18 cellular contexts compared by ENCODE assay signal in the genomic region with DNA sequence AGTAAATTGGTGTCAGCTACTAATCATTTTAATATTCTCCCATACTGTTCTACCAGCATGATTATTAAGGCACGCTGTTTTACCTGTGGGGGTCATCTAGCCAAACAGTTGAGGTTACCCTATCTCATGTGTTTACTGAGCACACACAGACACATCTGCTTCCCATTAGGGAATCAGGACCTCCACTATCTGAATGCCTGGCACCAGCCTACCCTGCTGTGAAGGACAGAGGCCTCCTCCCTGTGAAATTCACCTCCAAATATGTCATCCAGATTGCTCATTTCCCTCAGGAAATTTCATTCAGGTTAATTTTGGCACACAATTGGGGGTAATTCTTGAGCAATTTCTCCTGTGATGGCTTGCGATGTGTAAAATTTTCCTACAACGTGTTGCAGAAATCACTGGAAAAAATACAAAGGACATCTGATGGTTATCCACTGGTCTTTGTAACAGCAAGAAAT.
DNase-seq lines count a peak whose midpoint lies in the region; ATAC-seq and TF ChIP-seq lines count a peak whose summit lies in the region.
"Had no signal": no experiment of that assay in that cellular context is flagged by ENCODE, and none has a peak within 500 bp of the region (broad histone marks: within the 10 kb centered on the region; RNA-seq: fewer than 3 reads in every experiment).

No MANE protein-coding gene starts in this region.

- H3K4me3 ChIP-seq in heart left ventricle (no peak overlapping the region), dorsolateral prefrontal cortex (no peak overlapping the region), liver (ENCODE audit: low read depth in 1 of 3, low read length in 3 of 3) (no peak overlapping the region)
- H3K4me3 ChIP-seq: tibial artery had no signal

- H3K27me3 ChIP-seq in heart left ventricle (no peaks in the 10 kb centered on the region), dorsolateral prefrontal cortex (no peaks in the 10 kb centered on the region), liver (ENCODE audit: control insufficient read depth in 4 of 4, insufficient read depth in 4 of 4, low read length in 3 of 4) (no peaks in the 10 kb centered on the region)
- H3K27me3 ChIP-seq: tibial artery had no signal

- no peak for TF ChIP-seq CTCF in heart left ventricle (IDR thresholded peaks at IDR 0.05)
- no peak for TF ChIP-seq CTCF in dorsolateral prefrontal cortex (IDR thresholded peaks at IDR 0.05 in 54 of 56, conservative IDR thresholded peaks at IDR 0.05 in 2 of 56; ENCODE audit: low read depth in 1 of 56, partially characterized antibody in 56 of 56)
- no peak for TF ChIP-seq CTCF in liver (IDR thresholded peaks at IDR 0.05; ENCODE audit: low read depth, low read length, missing input control)

- TF ChIP-seq RAD21 in liver (IDR thresholded peaks at IDR 0.05), result peak in 1 of 2 donors; percentile 5

- no peak for TF ChIP-seq POLR2A in heart left ventricle (IDR thresholded peaks at IDR 0.05)

- ATAC-seq in heart left ventricle, result peak in 3 of 4 donors; percentile 36 to 68 (median 48)
- no peak for ATAC-seq in Right ventricle myocardium inferior
- no peak for ATAC-seq in GM18502 (IDR thresholded peaks at IDR 0.05; ENCODE audit: poor library complexity, unreplicated experiment)
- ATAC-seq in HG02973 (IDR thresholded peaks at IDR 0.05; ENCODE audit: unreplicated experiment), result no peak
- ATAC-seq: stimulated activated effector memory CD8-positive, alpha-beta T cell treated with anti-CD3 and anti-CD28 coated beads, Interleukin-12 subunit alpha, Interleukin-12 subunit beta, amount 100 ng/mL, for 72 hours had no signal

- peaks cover 0 to 54% (median 12%) of the 10 kb centered on the region in 12 donors for H3K4me1 ChIP-seq in heart left ventricle
- H3K4me1 ChIP-seq in liver (ENCODE audit: control insufficient read depth in 4 of 4, insufficient read depth in 4 of 4, low read length in 3 of 4), result peaks cover 1 to 50% (median 34%) of the 10 kb centered on the region in 4 donors

- H3K27ac ChIP-seq in heart left ventricle (peak overlapping the region in 10 of 12 donors; percentile 1 to 74 (median 53)), dorsolateral prefrontal cortex (peak overlapping the region in 40 of 59 donors; percentile 1 to 85 (median 39)), liver (ENCODE audit: low read depth in 1 of 2, low read length in 2 of 2) (peak overlapping the region; percentile 80 to 86)
- H3K27ac ChIP-seq: tibial artery, WERI-Rb-1 had no signal

- H3K9me3 ChIP-seq in heart left ventricle, result no peaks in the 10 kb centered on the region
- H3K9me3 ChIP-seq in liver (ENCODE audit: control insufficient read depth in 4 of 4, low read length in 3 of 4), result no peaks in the 10 kb centered on the region
- H3K9me3 ChIP-seq: tibial artery had no signal

- intact Hi-C loops in heart left ventricle (cut with DNase I) (loop anchor here in 8 of 10 donors (2.0 to 5.0 kb wide), 7 partner anchors 53 to 207 kb away; no protein-coding TSS in a partner anchor), Right ventricle myocardium inferior (cut with DNase I) (loop anchor here (5.0 to 10.0 kb wide), 4 partner anchors 50 to 107 kb away; no protein-coding TSS in a partner anchor), dorsolateral prefrontal cortex (cut with DNase I) (loop anchor here (5.0 to 10.0 kb wide), 3 partner anchors 60 to 210 kb away; no protein-coding TSS in a partner anchor)

- H3K9ac ChIP-seq in liver (ENCODE audit: low read depth in 1 of 2, low read length in 2 of 2), result no peak overlapping the region

- H3K36me3 ChIP-seq in heart left ventricle (no peaks in the 10 kb centered on the region), liver (ENCODE audit: control insufficient read depth in 4 of 4, insufficient read depth in 3 of 4, low read depth in 1 of 4, low read length in 3 of 4) (no peaks in the 10 kb centered on the region)
- H3K36me3 ChIP-seq: tibial artery, WERI-Rb-1 had no signal

- 53 to 70% (median 60%) methylated on average over 3 of the region's 3 CpGs for WGBS in heart left ventricle, 4 donors
- 37% methylated on average over 3 of the region's 3 CpGs for WGBS in liver

- peak in 2 of 5 donors; percentile 22 to 36 for DNase-seq in heart left ventricle
- DNase-seq in Right ventricle myocardium inferior (ENCODE audit: missing footprints), result no peak
- no peak for DNase-seq in dorsolateral prefrontal cortex
- no peak for DNase-seq in activated gamma-delta T cell (lab: John Stamatoyannopoulos, UW)
- no peak for DNase-seq in cerebellum (ENCODE audit: low spot score)
- DNase-seq: activated CD4-positive, alpha-beta memory T cell treated with anti-CD3 and anti-CD28 coated beads for 36 hours; CD4-positive, CD25-positive, alpha-beta regulatory T cell; erythroblast; Kasumi-1; mesendoderm; NCI-H2227 treated with DMSO at 0.1 percent for 48 hours; nephron progenitor cell; tibial artery; WERI-Rb-1 had no signal

TF ChIP-seq in liver, 16 proteins besides CTCF, POLR2A, EP300 and RAD21:
- TF ChIP-seq RXRA (IDR thresholded peaks at IDR 0.05) (peak in 1 of 2 donors; percentile 13), HNF4A (conservative IDR thresholded peaks at IDR 0.05) (peak; percentile 19 to 32), YY1 (IDR thresholded peaks at IDR 0.05) (peak; percentile 18), FOXA2 (IDR thresholded peaks at IDR 0.05) (no peak), SP1 (IDR thresholded peaks at IDR 0.05) (peak; percentile 29), HNF4G (IDR thresholded peaks at IDR 0.05) (no peak), GABPA (IDR thresholded peaks at IDR 0.05 in 1 of 2, conservative IDR thresholded peaks at IDR 0.05 in 1 of 2) (no peak), ATF3 (IDR thresholded peaks at IDR 0.05) (peak; percentile 84), JUND (IDR thresholded peaks at IDR 0.05) (peak; percentile 49 to 91), EGR1 (IDR thresholded peaks at IDR 0.05; ENCODE audit: low read depth in 2 of 2) (no peak)
TF ChIP-seq in liver: peak in this region for 6.

Comparison
In these comparisons a context has a peak if more than half of its experiments do, and no peak if none do; other contexts are left out.
1. ATAC-seq: peak in heart left ventricle (3 of 4); none in Right ventricle myocardium inferior (single experiment), GM18502 (single experiment) and HG02973 (single experiment).
2. Peak in every context shown above with its lines, with median percentiles within 50 percentile points of each other: H3K27ac ChIP-seq.